16 cellular contexts compared by ENCODE assay signal in genomic region chr13:40604135-40604534, GRCh38.
"Had no signal": no experiment of that assay in that cellular context is flagged by ENCODE, and none has a peak within 500 bp of the region (broad histone marks: within the 10 kb centered on the region; RNA-seq: fewer than 3 reads in every experiment).

No MANE protein-coding gene starts in this region.

- H3K4me2 ChIP-seq: neural progenitor cell had no signal

- H3K27ac Mint-ChIP-seq: mesothelial cell of epicardium; neural progenitor cell; T-helper 1 cell treated with Interleukin-12 subunit alpha and Interleukin-12 subunit beta and Interleukin-4 antibody, amounts not matched to agents 30 μg/mL and 1 μg/mL, for 36 hours had no signal

- H3K36me3 ChIP-seq: ascending aorta, breast epithelium, neural progenitor cell, sigmoid colon, spleen, thoracic aorta, WERI-Rb-1 had no signal

- H3K9me3 Mint-ChIP-seq: effector memory CD8-positive, alpha-beta T cell; neural progenitor cell had no signal

- H3K27ac ChIP-seq: ascending aorta, breast epithelium, neural progenitor cell, sigmoid colon, spleen, thoracic aorta, WERI-Rb-1 had no signal

- H3K27me3 ChIP-seq: ascending aorta, breast epithelium, neural progenitor cell, sigmoid colon, spleen had no signal

- ATAC-seq: effector memory CD8-positive, alpha-beta T cell; SK-N-SH treated with all-trans-retinoic acid at 6 μM for 48 hours had no signal

- H3K4me1 Mint-ChIP-seq: neural progenitor cell had no signal

- H3K4me3 ChIP-seq: ascending aorta, breast epithelium, lung, neural progenitor cell, sigmoid colon, spleen, thoracic aorta had no signal

- H3K27me3 Mint-ChIP-seq: effector memory CD8-positive, alpha-beta T cell had no signal

- H3K9me3 ChIP-seq: ascending aorta, breast epithelium, sigmoid colon, spleen, thoracic aorta had no signal

- H3K4me3 Mint-ChIP-seq: effector memory CD8-positive, alpha-beta T cell; mesothelial cell of epicardium; neural progenitor cell; T-helper 1 cell treated with Interleukin-12 subunit alpha and Interleukin-12 subunit beta and Interleukin-4 antibody, amounts not matched to agents 30 μg/mL and 1 μg/mL, for 36 hours had no signal

- DNase-seq: activated CD4-positive, alpha-beta T cell treated with anti-CD3 and anti-CD28 coated beads for 4 hours; activated effector memory CD4-positive, alpha-beta T cell treated with Interleukin-2 at 50 U/mL for 16 hours; dermis blood vessel endothelial cell; effector memory CD8-positive, alpha-beta T cell; islet precursor cell; sigmoid colon; spleen; WERI-Rb-1 had no signal

- H3K4me1 ChIP-seq: ascending aorta, neural progenitor cell had no signal
